Comparison of ENCODE assay signal across 23 cellular contexts in genomic region chr5:39432687-39433086, GRCh38. TPM values are rescaled to one million over a fixed set of nuclear protein-coding genes. Genes with fewer than 3 reads are reported as not detected.
A peak's percentile ranks its signal among the peaks of the same experiment; 100 is the strongest.
DNase-seq lines count a peak whose midpoint lies in the region; FAIRE-seq and TF ChIP-seq lines count a peak whose summit lies in the region.
"Had no signal": no experiment of that assay in that cellular context is flagged by ENCODE, and none has a peak within 500 bp of the region (broad histone marks: within the 10 kb centered on the region; RNA-seq: fewer than 3 reads in every experiment).

No MANE protein-coding gene starts in this region.

- CTCF ChIA-PET in PC-9 (lab: Charles Lee): interaction anchor here (0.7 kb wide), 1 partner anchor 9 kb away, joined by 3 read pairs; no protein-coding TSS in a partner anchor

- no peaks in the 10 kb centered on the region for H3K9me3 Mint-ChIP-seq in progenitor cell of endocrine pancreas (ENCODE audit: low read depth)
- H3K9me3 Mint-ChIP-seq: activated B cell treated with CpG ODN at 0.5 μM for 24 hours; activated naive CD8-positive, alpha-beta T cell treated with anti-CD3 and anti-CD28 coated beads, Interleukin-2, amount 10 ng/mL, durations not matched to agents 7 days and 5 days; activated T-helper 17 cell treated with anti-CD3 and anti-CD28 coated beads, Interleukin-2, amount 50 U/mL, for 72 hours had no signal

- peak overlapping the region; percentile 53 for H3K27ac Mint-ChIP-seq in progenitor cell of endocrine pancreas
- H3K27ac Mint-ChIP-seq: activated B cell treated with CpG ODN at 0.5 μM for 24 hours; activated naive CD8-positive, alpha-beta T cell treated with anti-CD3 and anti-CD28 coated beads, Interleukin-2, amount 10 ng/mL, durations not matched to agents 7 days and 5 days; activated T-helper 17 cell treated with anti-CD3 and anti-CD28 coated beads, Interleukin-2, amount 50 U/mL, for 72 hours had no signal

- no peak overlapping the region for H3K4me3 ChIP-seq in PC-9
- H3K4me3 ChIP-seq: esophagus muscularis mucosa, skin epidermis had no signal

- H3K27me3 Mint-ChIP-seq in progenitor cell of endocrine pancreas: no peaks in the 10 kb centered on the region

- intact Hi-C loops in PC-9 (cut with micrococcal nuclease; ENCODE audit: unreplicated experiment): no loop called here

- H3K27ac ChIP-seq in PC-9: no peak overlapping the region
- H3K27ac ChIP-seq: brain microvascular endothelial cell, esophagus muscularis mucosa, neutrophil, skin epidermis had no signal

- no peak overlapping the region for H3K4me2 ChIP-seq in PC-9

- H3F3A ChIP-seq in PC-9 (ENCODE audit: insufficient read depth, low read depth): no peaks in the 10 kb centered on the region

- H3K4me1 ChIP-seq in PC-9 (replicated peaks; ENCODE audit: insufficient read depth): peaks cover 9% of the 10 kb centered on the region

- no peaks in the 10 kb centered on the region for H3K36me3 ChIP-seq in PC-9 (ENCODE audit: low read depth)
- H3K36me3 ChIP-seq: brain microvascular endothelial cell, esophagus muscularis mucosa, neutrophil had no signal

- 0 out of 2 replicates have a peak overlapping the region, but pooled peaks have one; percentile 8 for H2AFZ ChIP-seq in PC-9

- H3K9me3 ChIP-seq in PC-9 (ENCODE audit: insufficient read depth, low read depth): no peaks in the 10 kb centered on the region
- H3K9me3 ChIP-seq: esophagus muscularis mucosa, neutrophil had no signal

- peak; percentile 44 for FAIRE-seq in HTR-8/SVneo (lab: Jason Lieb, UNC)
- FAIRE-seq: urothelium cell line had no signal

- POLR2A ChIA-PET in PC-9 (lab: Charles Lee; ENCODE audit: unreplicated experiment): no interaction called here

- no TSS peak for BruUV-seq in PC-9 (replicated peaks; lab: Mats Ljungman, UMichigan)

- no peaks in the 10 kb centered on the region for H3K27me3 ChIP-seq in PC-9 (ENCODE audit: insufficient read depth, low read depth)
- H3K27me3 ChIP-seq: brain microvascular endothelial cell, esophagus muscularis mucosa had no signal

- peaks cover 15% of the 10 kb centered on the region for H3K4me1 Mint-ChIP-seq in progenitor cell of endocrine pancreas (ENCODE audit: low read depth)
- H3K4me1 Mint-ChIP-seq: activated B cell treated with CpG ODN at 0.5 μM for 24 hours; activated T-helper 17 cell treated with anti-CD3 and anti-CD28 coated beads, Interleukin-2, amount 50 U/mL, for 72 hours had no signal

- no peak overlapping the region for H3K4me3 Mint-ChIP-seq in progenitor cell of endocrine pancreas (ENCODE audit: low read depth)
- H3K4me3 Mint-ChIP-seq: activated B cell treated with CpG ODN at 0.5 μM for 24 hours; activated naive CD8-positive, alpha-beta T cell treated with anti-CD3 and anti-CD28 coated beads, Interleukin-2, amount 10 ng/mL, durations not matched to agents 7 days and 5 days; activated T-helper 17 cell treated with anti-CD3 and anti-CD28 coated beads, Interleukin-2, amount 50 U/mL, for 72 hours had no signal

- H3K79me2 ChIP-seq in PC-9 (ENCODE audit: low read depth): no peaks in the 10 kb centered on the region

- H3K9me2 ChIP-seq in PC-9 (ENCODE audit: insufficient read depth): no peaks in the 10 kb centered on the region

- no peaks in the 10 kb centered on the region for H4K20me1 ChIP-seq in PC-9 (ENCODE audit: insufficient read depth)

- no peaks in the 10 kb centered on the region for H3K36me3 Mint-ChIP-seq in progenitor cell of endocrine pancreas (ENCODE audit: insufficient read depth)
- H3K36me3 Mint-ChIP-seq: activated naive CD8-positive, alpha-beta T cell treated with anti-CD3 and anti-CD28 coated beads, Interleukin-2, amount 10 ng/mL, durations not matched to agents 7 days and 5 days had no signal

- DNase-seq in HTR-8/SVneo (ENCODE audit: insufficient read length, low spot score) (no peak), PC-9 (no peak), fibroblast of peridontal ligament (ENCODE audit: extremely low read depth) (peak; percentile 55), progenitor cell of endocrine pancreas (ENCODE audit: low spot score, unreplicated experiment) (no peak), activated gamma-delta T cell treated with Interleukin-2 at 50 U/mL for 16 hours (no peak), NCI-H1436 treated with DMSO at 0.1 percent for 48 hours (lab: John Stamatoyannopoulos, UW) (no peak), NCI-H82 (lab: John Stamatoyannopoulos, UW) (no peak)
- DNase-seq: activated B cell treated with CpG ODN at 0.5 μM for 24 hours; activated naive CD8-positive, alpha-beta T cell treated with anti-CD3 and anti-CD28 coated beads, Interleukin-2, amount 10 ng/mL, durations not matched to agents 7 days and 5 days; brain microvascular endothelial cell; effector memory CD4-positive, alpha-beta T cell; islet precursor cell; Kasumi-1; NCI-H1048; NCI-H187; NCI-H526; stimulated activated CD4-positive, alpha-beta T cell treated with anti-CD3 and anti-CD28 coated beads, Interleukin-1b, Interleukin-23, amount 100 ng/mL, for 48 hours; SW 1271 had no signal

- TF ChIP-seq CTCF in PC-9 (conservative IDR thresholded peaks at IDR 0.05) (no peak), progenitor cell of endocrine pancreas (IDR thresholded peaks at IDR 0.05; ENCODE audit: unreplicated experiment) (no peak)

RNA-seq across cellular contexts. Expression of gene DAB2, which starts 7.9 kb away (rescaled TPM):
- total RNA-seq in PC-9 (2021): 21.0 and 25.8 TPM in 2 replicates
- total RNA-seq in progenitor cell of endocrine pancreas: 43.9 and 46.0 TPM in 2 replicates
- total RNA-seq: activated B cell treated with CpG ODN at 0.5 μM for 24 hours had no signal
